Comparison of ENCODE assay signal across 13 cellular contexts in the genomic region with DNA sequence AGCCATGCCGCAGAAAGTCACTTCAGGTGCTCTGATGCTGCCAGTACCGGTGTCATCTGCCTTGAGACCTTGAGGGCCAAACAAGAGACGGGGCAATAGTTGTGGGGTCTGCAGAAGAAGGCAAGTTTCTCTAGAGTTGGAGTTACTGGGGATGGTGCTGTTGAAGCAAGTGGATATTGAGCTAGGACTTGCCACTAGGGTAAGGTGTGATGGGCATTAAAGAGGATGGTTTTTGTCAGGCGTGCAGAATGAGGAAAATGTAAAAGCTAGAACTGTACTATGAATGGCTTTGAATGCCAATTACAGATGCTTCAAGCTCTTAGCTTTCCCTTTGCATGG.
DNase-seq lines count a peak whose midpoint lies in the region; ATAC-seq and TF ChIP-seq lines count a peak whose summit lies in the region.
"Had no signal": no experiment of that assay in that cellular context is flagged by ENCODE, and none has a peak within 500 bp of the region (broad histone marks: within the 10 kb centered on the region; RNA-seq: fewer than 3 reads in every experiment).

No MANE protein-coding gene starts in this region.

- H3K27me3 ChIP-seq in AG04450 (ENCODE audit: control insufficient read depth, insufficient read depth, low read length) (no peaks in the 10 kb centered on the region), breast epithelium (no peaks in the 10 kb centered on the region)
- H3K27me3 ChIP-seq: SJCRH30 had no signal

- H3K36me3 Mint-ChIP-seq in HFFc6 (ENCODE audit: low read depth), result peaks cover 20% of the 10 kb centered on the region; the same call in 1 of the 2 replicates
- H3K36me3 Mint-ChIP-seq in natural killer cell treated with Interleukin-12 subunit alpha and Interleukin-12 subunit beta and Interleukin-15 and Interleukin-18, amount 100 ng/mL, for 72 hours, result no peaks in the 10 kb centered on the region

- H3K27me3 Mint-ChIP-seq in HFFc6 (ENCODE audit: insufficient read depth), result no peaks in the 10 kb centered on the region; the same call in 1 of the 2 replicates
- H3K27me3 Mint-ChIP-seq in natural killer cell treated with Interleukin-12 subunit alpha and Interleukin-12 subunit beta and Interleukin-15 and Interleukin-18, amount 100 ng/mL, for 72 hours, result no peaks in the 10 kb centered on the region

- POLR2A ChIA-PET in AG04450 (lab: Yijun Ruan, JAX), result interaction anchor here (0.6 kb wide), 1 partner anchor 31 kb away, joined by 7 read pairs; no protein-coding TSS in a partner anchor

- H3K9me3 ChIP-seq in AG04450 (ENCODE audit: control insufficient read depth, insufficient read depth, low read length), result no peaks in the 10 kb centered on the region
- no peaks in the 10 kb centered on the region for H3K9me3 ChIP-seq in breast epithelium
- H3K9me3 ChIP-seq: SJCRH30 had no signal

- H3K27ac ChIP-seq in AG04450 (ENCODE audit: low read depth, low read length), result peak overlapping the region; percentile 58
- peak overlapping the region; percentile 82 for H3K27ac ChIP-seq in breast epithelium
- H3K27ac ChIP-seq: SJCRH30 had no signal

- peak overlapping the region; percentile 41 for H3K4me3 Mint-ChIP-seq in HFFc6
- peak overlapping the region; percentile 68 for H3K4me3 Mint-ChIP-seq in natural killer cell treated with Interleukin-12 subunit alpha and Interleukin-12 subunit beta and Interleukin-15 and Interleukin-18, amount 100 ng/mL, for 72 hours

- no peak for TF ChIP-seq POLR2A in breast epithelium (IDR thresholded peaks at IDR 0.05)

- H3K27ac Mint-ChIP-seq in HFFc6, result peak overlapping the region; percentile 77
- peak overlapping the region; percentile 36 to 68 for H3K27ac Mint-ChIP-seq in natural killer cell treated with Interleukin-12 subunit alpha and Interleukin-12 subunit beta and Interleukin-15 and Interleukin-18, amount 100 ng/mL, for 72 hours

- no peak for TF ChIP-seq CTCF in AG04450 (IDR thresholded peaks at IDR 0.05; ENCODE audit: low read depth, low read length)
- no peak for TF ChIP-seq CTCF in HFFc6 (IDR thresholded peaks at IDR 0.05)
- no peak for TF ChIP-seq CTCF in breast epithelium (IDR thresholded peaks at IDR 0.05)

- intact Hi-C loops in breast epithelium (cut with DNase I; ENCODE audit: low total_unique reads), result no loop called here

- no peak for ATAC-seq in natural killer cell treated with Interleukin-12 subunit alpha and Interleukin-12 subunit beta and Interleukin-15 and Interleukin-18, amount 100 ng/mL, for 72 hours

- H3K4me3 ChIP-seq in AG04450 (ENCODE audit: low read depth, low read length) (no peak overlapping the region), breast epithelium (peak overlapping the region in 2 of 3 donors; percentile 0 to 7)
- H3K4me3 ChIP-seq: SJCRH30 had no signal

- no peak for DNase-seq in AG04450 (ENCODE audit: low read depth, low spot score)
- DNase-seq in HFFc6, result no peak
- no peak for DNase-seq in breast epithelium (ENCODE audit: low spot score in 2 of 2)
- DNase-seq in natural killer cell treated with Interleukin-12 subunit alpha and Interleukin-12 subunit beta and Interleukin-15 and Interleukin-18, amount 100 ng/mL, for 72 hours (ENCODE audit: low spot score), result no peak
- no peak for DNase-seq in HT-29 (ENCODE audit: low spot score)
- no peak for DNase-seq in activated CD4-positive, alpha-beta T cell treated with anti-CD3 and anti-CD28 coated beads for 1 hour
- no peak for DNase-seq in NK-92 treated with Interleukin-12 subunit alpha and Interleukin-12 subunit beta, amount 100 ng/mL, for 24 hours (lab: John Stamatoyannopoulos, UW)
- no peak for DNase-seq in NCI-H2029 (lab: John Stamatoyannopoulos, UW)
- DNase-seq: NCI-H1436; NCI-H69; SJCRH30; stimulated activated CD4-positive, alpha-beta T cell treated with anti-CD3 and anti-CD28 coated beads, Interleukin-2, amount 100 ng/mL, for 48 hours; stimulated activated naive CD4-positive, alpha-beta T cell had no signal

- H3K9me3 Mint-ChIP-seq in HFFc6, result no peaks in the 10 kb centered on the region
- H3K9me3 Mint-ChIP-seq in natural killer cell treated with Interleukin-12 subunit alpha and Interleukin-12 subunit beta and Interleukin-15 and Interleukin-18, amount 100 ng/mL, for 72 hours, result no peaks in the 10 kb centered on the region

- CTCF ChIA-PET in AG04450 (lab: Charles Lee), result interaction anchor here (0.6 kb wide), 1 partner anchor 18 kb away, joined by 3 read pairs; no protein-coding TSS in a partner anchor

- peaks cover 55% of the 10 kb centered on the region for H3K4me1 Mint-ChIP-seq in HFFc6 (ENCODE audit: low read depth)
- peaks cover 60 to 70% of the 10 kb centered on the region in 2 donors for H3K4me1 Mint-ChIP-seq in natural killer cell treated with Interleukin-12 subunit alpha and Interleukin-12 subunit beta and Interleukin-15 and Interleukin-18, amount 100 ng/mL, for 72 hours (ENCODE audit: low read depth in 2 of 2)

- no peaks in the 10 kb centered on the region for H3K36me3 ChIP-seq in breast epithelium
- H3K36me3 ChIP-seq: SJCRH30 had no signal

- H3K4me1 ChIP-seq in breast epithelium, result peaks cover 0 to 11% of the 10 kb centered on the region in 2 donors
